9 cellular contexts compared by ENCODE assay signal in genomic region chr1:16012590-16013219, GRCh38. TPM values are rescaled to one million over a fixed set of nuclear protein-coding genes. Genes with fewer than 3 reads are reported as not detected.
DNase-seq lines count a peak whose midpoint lies in the region; ATAC-seq and TF ChIP-seq lines count a peak whose summit lies in the region.
"Had no signal": no experiment of that assay in that cellular context is flagged by ENCODE, and none has a peak within 500 bp of the region (broad histone marks: within the 10 kb centered on the region; RNA-seq: fewer than 3 reads in every experiment).

No MANE protein-coding gene starts in this region.

- TF ChIP-seq CTCF in MM.1S (IDR thresholded peaks at IDR 0.05; ENCODE audit: low read length) (no peak), foreskin keratinocyte (conservative IDR thresholded peaks at IDR 0.05) (peak; percentile 14)

- H3K36me3 Mint-ChIP-seq in activated CD4-positive, alpha-beta memory T cell treated with anti-CD3 and anti-CD28 coated beads, Interleukin-2, amount 10 ng/mL, durations not matched to agents 7 days and 5 days (ENCODE audit: low read depth) = no peaks in the 10 kb centered on the region

- H2AFZ ChIP-seq in MM.1S (ENCODE audit: low read length) = peak overlapping the region; percentile 65

- H3K27ac Mint-ChIP-seq in activated CD4-positive, alpha-beta memory T cell treated with anti-CD3 and anti-CD28 coated beads, Interleukin-2, amount 10 ng/mL, durations not matched to agents 7 days and 5 days = no peak overlapping the region
- H3K27ac Mint-ChIP-seq: T-helper 1 cell treated with Interleukin-12 subunit alpha and Interleukin-12 subunit beta and Interleukin-4 antibody, amounts not matched to agents 30 μg/mL and 1 μg/mL, for 36 hours had no signal

- no peaks in the 10 kb centered on the region for H3K36me3 ChIP-seq in MM.1S (replicated peaks; ENCODE audit: insufficient read depth, low read length)

- ATAC-seq in foreskin keratinocyte = peak; percentile 9

- H3K27ac ChIP-seq in MM.1S (ENCODE audit: low read length) (no peak overlapping the region), foreskin keratinocyte (peak overlapping the region; percentile 36)

- peak overlapping the region; percentile 45 for H3K4me3 ChIP-seq in MM.1S (ENCODE audit: low read length)

- H3K9ac ChIP-seq in MM.1S (ENCODE audit: low read length) = no peak overlapping the region

- H3K4me3 Mint-ChIP-seq in activated CD4-positive, alpha-beta memory T cell treated with anti-CD3 and anti-CD28 coated beads, Interleukin-2, amount 10 ng/mL, durations not matched to agents 7 days and 5 days = no peak overlapping the region
- H3K4me3 Mint-ChIP-seq: T-helper 1 cell treated with Interleukin-12 subunit alpha and Interleukin-12 subunit beta and Interleukin-4 antibody, amounts not matched to agents 30 μg/mL and 1 μg/mL, for 36 hours had no signal

- no peaks in the 10 kb centered on the region for H3K79me2 ChIP-seq in MM.1S (ENCODE audit: low read length)

- H3K27me3 ChIP-seq in MM.1S (replicated peaks; ENCODE audit: insufficient read depth, low read length) (peaks cover 29% of the 10 kb centered on the region), foreskin keratinocyte (peaks cover 3% of the 10 kb centered on the region)

- H3K9me3 Mint-ChIP-seq in activated CD4-positive, alpha-beta memory T cell treated with anti-CD3 and anti-CD28 coated beads, Interleukin-2, amount 10 ng/mL, durations not matched to agents 7 days and 5 days = no peaks in the 10 kb centered on the region
- H3K9me3 Mint-ChIP-seq: T-helper 1 cell treated with Interleukin-12 subunit alpha and Interleukin-12 subunit beta and Interleukin-4 antibody, amounts not matched to agents 30 μg/mL and 1 μg/mL, for 36 hours had no signal

- peak overlapping the region; percentile 67 for H3K4me2 ChIP-seq in MM.1S (ENCODE audit: low read depth, low read length)

- no peaks in the 10 kb centered on the region for H3K9me3 ChIP-seq in MM.1S (replicated peaks; ENCODE audit: insufficient read depth, low read length)

- no peaks in the 10 kb centered on the region for H4K20me1 ChIP-seq in MM.1S (ENCODE audit: insufficient read depth, low read length)

- H3K4me1 Mint-ChIP-seq in activated CD4-positive, alpha-beta memory T cell treated with anti-CD3 and anti-CD28 coated beads, Interleukin-2, amount 10 ng/mL, durations not matched to agents 7 days and 5 days = peaks cover 11% of the 10 kb centered on the region

- H3F3A ChIP-seq in MM.1S (ENCODE audit: insufficient read depth, low read length) = no peaks in the 10 kb centered on the region

- POLR2A ChIA-PET in activated CD4-positive, alpha-beta memory T cell treated with anti-CD3 and anti-CD28 coated beads, Interleukin-2, amount 10 ng/mL, durations not matched to agents 7 days and 5 days (lab: Charles Lee) = no interaction called here

- H3K4me1 ChIP-seq in MM.1S (ENCODE audit: low read length) (peaks cover 5% of the 10 kb centered on the region; the same call in 1 of the 2 replicates), foreskin keratinocyte (peaks cover 4% of the 10 kb centered on the region)

- H3K27me3 Mint-ChIP-seq in activated CD4-positive, alpha-beta memory T cell treated with anti-CD3 and anti-CD28 coated beads, Interleukin-2, amount 10 ng/mL, durations not matched to agents 7 days and 5 days = peaks cover 19% of the 10 kb centered on the region

- no peaks in the 10 kb centered on the region for H3K9me2 ChIP-seq in MM.1S (replicated peaks; ENCODE audit: insufficient read depth, low read length)

- CTCF ChIA-PET in activated CD4-positive, alpha-beta memory T cell treated with anti-CD3 and anti-CD28 coated beads, Interleukin-2, amount 10 ng/mL, durations not matched to agents 7 days and 5 days (lab: Charles Lee) = interaction anchor here (1.6 kb wide), 1 partner anchor 29 kb away, joined by 3 read pairs; no protein-coding TSS in a partner anchor

- DNase-seq in ELR (ENCODE audit: low read depth) (peak; percentile 30), MM.1S (peak; percentile 36), foreskin keratinocyte (peak in 1 of 2 donors; percentile 37), occipital lobe (lab: John Stamatoyannopoulos, UW) (peak; percentile 14), germinal center (ENCODE audit: low spot score) (no peak), NCI-H2107 (lab: John Stamatoyannopoulos, UW) (no peak)
- DNase-seq in activated CD4-positive, alpha-beta memory T cell treated with anti-CD3 and anti-CD28 coated beads, Interleukin-2, amount 10 ng/mL, durations not matched to agents 7 days and 5 days = peak; percentile 39
- DNase-seq in effector CD4-positive, alpha-beta T cell = no peak

RNA-seq across cellular contexts. Expression of gene HSPB7, which starts 5.1 kb away (rescaled TPM):
- not detected for total RNA-seq in activated CD4-positive, alpha-beta memory T cell treated with anti-CD3 and anti-CD28 coated beads, Interleukin-2, amount 10 ng/mL, durations not matched to agents 7 days and 5 days
- total RNA-seq in foreskin keratinocyte (not detected in 2 replicates), occipital lobe (not detected)
- not detected in 2 replicates for polyA plus RNA-seq in foreskin keratinocyte

RNA-seq across cellular contexts. Expression of gene SRARP, which starts 8.7 kb away (rescaled TPM):
- not detected for total RNA-seq in activated CD4-positive, alpha-beta memory T cell treated with anti-CD3 and anti-CD28 coated beads, Interleukin-2, amount 10 ng/mL, durations not matched to agents 7 days and 5 days
- total RNA-seq in foreskin keratinocyte (not detected in 2 replicates), occipital lobe (0.62 TPM)
- not detected in 2 replicates for polyA plus RNA-seq in foreskin keratinocyte

RNA-seq across cellular contexts. Expression of gene CLCNKA, which starts 9.1 kb away (rescaled TPM):
- under 1 TPM; 0.13 to 0.20 TPM for total RNA-seq in activated CD4-positive, alpha-beta memory T cell treated with anti-CD3 and anti-CD28 coated beads, Interleukin-2, amount 10 ng/mL, durations not matched to agents 7 days and 5 days
- total RNA-seq in foreskin keratinocyte (not detected in 2 replicates), occipital lobe (not detected)
- polyA plus RNA-seq in foreskin keratinocyte = not detected in 2 replicates

RNA-seq across cellular contexts. Expression of gene CLCNKB, which starts 30.9 kb away (rescaled TPM):
- not detected for total RNA-seq in activated CD4-positive, alpha-beta memory T cell treated with anti-CD3 and anti-CD28 coated beads, Interleukin-2, amount 10 ng/mL, durations not matched to agents 7 days and 5 days
- total RNA-seq in foreskin keratinocyte (not detected in 2 replicates), occipital lobe (0.16 TPM)
- not detected in 2 replicates for polyA plus RNA-seq in foreskin keratinocyte

RNA-seq across cellular contexts. Expression of gene ZBTB17, which starts 36.8 kb away (rescaled TPM):
- total RNA-seq in activated CD4-positive, alpha-beta memory T cell treated with anti-CD3 and anti-CD28 coated beads, Interleukin-2, amount 10 ng/mL, durations not matched to agents 7 days and 5 days = 10 to 100 TPM; 43.8 to 48.0 TPM
- 29.7 and 29.8 TPM in 2 replicates for total RNA-seq in foreskin keratinocyte
- polyA plus RNA-seq in foreskin keratinocyte = 22.0 and 26.5 TPM in 2 replicates
- 38.8 TPM for total RNA-seq in occipital lobe

Comparison
In these comparisons a context has a peak if more than half of its experiments do, and no peak if none do; other contexts are left out.
1. DNase-seq: peak in ELR (single experiment), MM.1S (single experiment), activated CD4-positive, alpha-beta memory T cell treated with anti-CD3 and anti-CD28 coated beads, Interleukin-2, amount 10 ng/mL, durations not matched to agents 7 days and 5 days (single experiment) and occipital lobe (single experiment); none in effector CD4-positive, alpha-beta T cell (single experiment), germinal center (single experiment) and NCI-H2107 (single experiment).